ENCODE assay signal across 17 cellular contexts in genomic region chr17:82012482-82013295, GRCh38. TPM values are rescaled to one million over a fixed set of nuclear protein-coding genes. Genes with fewer than 3 reads are reported as not detected.
DNase-seq lines count a peak whose midpoint lies in the region; ATAC-seq and TF ChIP-seq lines count a peak whose summit lies in the region.
"Had no signal": no experiment of that assay in that cellular context is flagged by ENCODE, and none has a peak within 500 bp of the region (broad histone marks: within the 10 kb centered on the region; RNA-seq: fewer than 3 reads in every experiment).

No MANE protein-coding gene starts in this region.

- H3K27me3 ChIP-seq in ascending aorta (no peaks in the 10 kb centered on the region), upper lobe of left lung (no peaks in the 10 kb centered on the region), osteoblast (ENCODE audit: insufficient read depth, low read length) (no peaks in the 10 kb centered on the region)
- H3K27me3 ChIP-seq: colonic mucosa, SJSA1 had no signal

- H3K9me3 ChIP-seq in ascending aorta (no peaks in the 10 kb centered on the region), upper lobe of left lung (no peaks in the 10 kb centered on the region), osteoblast (ENCODE audit: low read depth, low read length) (no peaks in the 10 kb centered on the region)
- H3K9me3 ChIP-seq: colonic mucosa, SJSA1 had no signal

- WGBS in upper lobe of left lung, 2 donors = 55 to 73% methylated on average over 9 to 24 of the region's 26 CpGs

- H3K4me1 ChIP-seq in ascending aorta = peaks cover 7 to 18% of the 10 kb centered on the region in 2 donors
- peaks cover 0 to 39% (median 20%) of the 10 kb centered on the region in 4 donors for H3K4me1 ChIP-seq in upper lobe of left lung
- peaks cover 7% of the 10 kb centered on the region for H3K4me1 ChIP-seq in osteoblast (ENCODE audit: insufficient read depth, low read length)
- H3K4me1 ChIP-seq: colonic mucosa had no signal

- peaks cover 2% of the 10 kb centered on the region for H4K20me1 ChIP-seq in osteoblast (ENCODE audit: insufficient read depth, low read length)

- ATAC-seq in upper lobe of left lung (ENCODE audit: low FRiP score in 2 of 2) = peak; percentile 28 to 65
- ATAC-seq in HG02798 (IDR thresholded peaks at IDR 0.05; ENCODE audit: poor library complexity, unreplicated experiment) = no peak

- no peaks in the 10 kb centered on the region for H3K79me2 ChIP-seq in osteoblast (ENCODE audit: insufficient read depth, low read length)

- TF ChIP-seq CTCF in ascending aorta (IDR thresholded peaks at IDR 0.05) (no peak), upper lobe of left lung (IDR thresholded peaks at IDR 0.05) (no peak), osteoblast (IDR thresholded peaks at IDR 0.05; ENCODE audit: extremely low read depth, low read depth, low read length) (no peak)

- DNase-seq in NCI-H748 (lab: John Stamatoyannopoulos, UW; ENCODE audit: unreplicated experiment) (peak; percentile 13), NCI-H748 treated with DMSO at 0.1 percent for 48 hours (lab: John Stamatoyannopoulos, UW) (no peak), ascending aorta (ENCODE audit: low spot score in 2 of 2) (no peak), left kidney (ENCODE audit: low read depth, low spot score) (peak; percentile 47), upper lobe of left lung (peak; percentile 81 to 86), osteoblast (ENCODE audit: insufficient read length, low spot score, missing footprints) (no peak), erythroblast (lab: John Stamatoyannopoulos, UW) (no peak)
- DNase-seq: activated CD8-positive, alpha-beta memory T cell treated with anti-CD3 and anti-CD28 coated beads, Interleukin-2, amount 50 U/mL, for 4 hours; activated naive CD8-positive, alpha-beta T cell treated with anti-CD3 and anti-CD28 coated beads for 36 hours; colonic mucosa; H9; immature natural killer cell; NCI-H69; stimulated activated CD4-positive, alpha-beta T cell treated with anti-CD3 and anti-CD28 coated beads, Interleukin-12 subunit alpha, Interleukin-12 subunit beta, amount 100 ng/mL, for 4 hours had no signal

- H3K4me3 ChIP-seq in ascending aorta (peak overlapping the region; percentile 16 to 28), upper lobe of left lung (peak overlapping the region in 1 of 4 donors; percentile 12), osteoblast (ENCODE audit: insufficient read depth, low read length) (no peak overlapping the region)
- H3K4me3 ChIP-seq: colonic mucosa, SJSA1 had no signal

- intact Hi-C loops in ascending aorta (cut with DNase I) = no loop called here

- no peak overlapping the region for H2AFZ ChIP-seq in osteoblast (ENCODE audit: low read length)

- TF ChIP-seq EP300 in upper lobe of left lung (IDR thresholded peaks at IDR 0.05) = no peak

- H3K36me3 ChIP-seq in ascending aorta = peaks cover 0 to 1% of the 10 kb centered on the region in 2 donors
- peaks cover 0 to 21% (median 7%) of the 10 kb centered on the region in 4 donors for H3K36me3 ChIP-seq in upper lobe of left lung
- H3K36me3 ChIP-seq in osteoblast (ENCODE audit: insufficient read depth, low read length) = no peaks in the 10 kb centered on the region
- H3K36me3 ChIP-seq: colonic mucosa had no signal

- H3K4me2 ChIP-seq in osteoblast (ENCODE audit: insufficient read depth, low read length) = no peak overlapping the region

- H3K27ac ChIP-seq in ascending aorta (peak overlapping the region; percentile 81 to 83), upper lobe of left lung (peak overlapping the region; percentile 76 to 91 (median 80)), osteoblast (ENCODE audit: low read depth, low read length) (no peak overlapping the region)
- H3K27ac ChIP-seq: colonic mucosa, SJSA1, VCaP had no signal

- TF ChIP-seq POLR2A in upper lobe of left lung (IDR thresholded peaks at IDR 0.05) = peak in 2 of 4 donors; percentile 20 to 63
- no peak for TF ChIP-seq POLR2A in erythroblast (IDR thresholded peaks at IDR 0.05; ENCODE audit: low read length)

RNA-seq across cellular contexts. Expression of gene CENPX, which starts 10.0 kb away (rescaled TPM):
- total RNA-seq in ascending aorta (41.3 TPM), upper lobe of left lung (10 to 100 TPM; 24.1 to 60.5 (median 47.8) TPM), osteoblast (13.8 and 18.8 TPM in 2 replicates)

RNA-seq across cellular contexts. Expression of gene LRRC45, which starts 10.4 kb away (rescaled TPM):
- total RNA-seq in ascending aorta (2.0 TPM), upper lobe of left lung (10 to 100 TPM; 14.0 to 57.6 (median 20.4) TPM), osteoblast (12.1 and 13.4 TPM in 2 replicates)

RNA-seq across cellular contexts. Expression of gene RAC3, which starts 18.8 kb away (rescaled TPM):
- total RNA-seq in ascending aorta (not detected), upper lobe of left lung (10 to 100 TPM in 2 of 6 donors, 1 to 10 TPM in 4; 3.0 to 12.6 (median 7.1) TPM), osteoblast (0.59 and 1.8 TPM in 2 replicates)

RNA-seq across cellular contexts. Expression of gene DCXR, which starts 24.8 kb away (rescaled TPM):
- total RNA-seq in ascending aorta = 160 TPM
- 100 to 1,000 TPM; 122 to 358 (median 211) TPM for total RNA-seq in upper lobe of left lung
- 23.9 and 31.8 TPM in 2 replicates for total RNA-seq in osteoblast

RNA-seq across cellular contexts. Expression of gene ASPSCR1, which starts 35.3 kb away (rescaled TPM):
- total RNA-seq in ascending aorta (45.1 TPM), upper lobe of left lung (10 to 100 TPM; 26.0 to 96.4 (median 56.1) TPM), osteoblast (33.9 and 35.8 TPM in 2 replicates)

Comparison
In these comparisons a context has a peak if more than half of its experiments do, and no peak if none do; other contexts are left out.
1. DNase-seq: peak in NCI-H748 (single experiment), left kidney (single experiment) and upper lobe of left lung (2 of 2); none in NCI-H748 treated with DMSO at 0.1 percent for 48 hours (single experiment), ascending aorta (0 of 2), osteoblast (single experiment) and erythroblast (0 of 2).